1 cellular context compared by ENCODE assay signal in the genomic region with DNA sequence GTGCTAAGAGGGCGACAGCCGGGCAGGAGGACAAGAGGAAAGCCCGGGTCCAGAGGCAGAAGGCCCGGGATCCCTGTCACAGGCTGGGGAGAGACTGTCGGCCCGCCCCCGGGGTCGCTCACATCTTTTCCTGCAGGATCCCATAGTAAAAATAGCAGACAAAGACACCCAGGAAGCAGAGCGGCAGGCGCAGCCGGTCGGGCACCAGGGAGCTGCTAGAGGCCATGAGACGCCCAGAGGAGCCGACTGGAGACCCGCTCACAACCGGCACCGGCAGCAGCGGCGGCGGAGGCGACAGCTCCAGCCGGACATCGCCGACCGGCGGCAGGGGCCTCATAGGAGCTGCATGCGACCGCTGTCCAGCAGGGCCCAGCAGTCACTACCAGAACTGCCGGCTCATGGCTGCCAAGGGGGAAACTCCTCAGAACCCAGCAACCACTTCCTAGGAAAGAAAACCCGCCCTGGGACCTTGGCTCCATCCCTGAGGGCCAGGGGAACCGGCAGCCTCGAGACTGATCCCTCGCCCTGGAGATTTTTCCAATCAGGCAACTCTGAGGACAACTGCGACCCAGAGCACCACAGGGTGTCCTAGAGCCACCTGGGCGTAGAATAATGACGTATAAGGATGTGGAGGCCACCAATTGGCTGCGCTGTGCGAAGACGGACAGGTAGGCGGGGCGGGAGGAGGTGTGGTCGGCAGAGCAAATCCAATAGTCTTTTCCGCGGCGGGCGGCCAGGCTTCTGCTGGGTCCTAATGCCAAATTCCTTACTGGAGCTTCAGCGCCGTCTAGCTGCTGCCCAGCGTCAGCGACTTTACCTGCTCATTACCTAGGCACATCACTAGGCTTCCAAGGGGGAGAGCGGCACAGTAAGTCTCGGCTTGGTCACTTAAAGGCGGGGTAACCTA.
TF ChIP-seq lines count a peak whose summit lies in the region.

A gene with protein sequence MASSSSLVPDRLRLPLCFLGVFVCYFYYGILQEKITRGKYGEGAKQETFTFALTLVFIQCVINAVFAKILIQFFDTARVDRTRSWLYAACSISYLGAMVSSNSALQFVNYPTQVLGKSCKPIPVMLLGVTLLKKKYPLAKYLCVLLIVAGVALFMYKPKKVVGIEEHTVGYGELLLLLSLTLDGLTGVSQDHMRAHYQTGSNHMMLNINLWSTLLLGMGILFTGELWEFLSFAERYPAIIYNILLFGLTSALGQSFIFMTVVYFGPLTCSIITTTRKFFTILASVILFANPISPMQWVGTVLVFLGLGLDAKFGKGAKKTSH (minus strand): TSS at position 357 of the 907 bp plus-strand sequence. CDS start 131 bp downstream, at position 226.

TF ChIP-seq in HepG2, 621 proteins besides CTCF, POLR2A, EP300 and RAD21 (continued from another document and continues in another):
- TF ChIP-seq, protein P1, sequence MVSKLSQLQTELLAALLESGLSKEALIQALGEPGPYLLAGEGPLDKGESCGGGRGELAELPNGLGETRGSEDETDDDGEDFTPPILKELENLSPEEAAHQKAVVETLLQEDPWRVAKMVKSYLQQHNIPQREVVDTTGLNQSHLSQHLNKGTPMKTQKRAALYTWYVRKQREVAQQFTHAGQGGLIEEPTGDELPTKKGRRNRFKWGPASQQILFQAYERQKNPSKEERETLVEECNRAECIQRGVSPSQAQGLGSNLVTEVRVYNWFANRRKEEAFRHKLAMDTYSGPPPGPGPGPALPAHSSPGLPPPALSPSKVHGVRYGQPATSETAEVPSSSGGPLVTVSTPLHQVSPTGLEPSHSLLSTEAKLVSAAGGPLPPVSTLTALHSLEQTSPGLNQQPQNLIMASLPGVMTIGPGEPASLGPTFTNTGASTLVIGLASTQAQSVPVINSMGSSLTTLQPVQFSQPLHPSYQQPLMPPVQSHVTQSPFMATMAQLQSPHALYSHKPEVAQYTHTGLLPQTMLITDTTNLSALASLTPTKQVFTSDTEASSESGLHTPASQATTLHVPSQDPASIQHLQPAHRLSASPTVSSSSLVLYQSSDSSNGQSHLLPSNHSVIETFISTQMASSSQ (IDR thresholded peaks at IDR 0.05; ENCODE audit: low read depth): 0 out of 2 replicates have a peak, but pooled peaks have one; percentile 3
- TF ChIP-seq, protein P1 (CRISPR knock-in tag; IDR thresholded peaks at IDR 0.05; ENCODE audit: borderline replicate concordance): peak; percentile 44; the same call in 1 of the 2 replicates
- TF ChIP-seq, protein P2, sequence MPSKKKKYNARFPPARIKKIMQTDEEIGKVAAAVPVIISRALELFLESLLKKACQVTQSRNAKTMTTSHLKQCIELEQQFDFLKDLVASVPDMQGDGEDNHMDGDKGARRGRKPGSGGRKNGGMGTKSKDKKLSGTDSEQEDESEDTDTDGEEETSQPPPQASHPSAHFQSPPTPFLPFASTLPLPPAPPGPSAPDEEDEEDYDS (CRISPR knock-in tag; IDR thresholded peaks at IDR 0.05): 0 out of 2 replicates have a peak, but pooled peaks have one; percentile 68
- TF ChIP-seq ZFP62 (CRISPR knock-in tag; IDR thresholded peaks at IDR 0.05): no peak
- TF ChIP-seq, protein P3, sequence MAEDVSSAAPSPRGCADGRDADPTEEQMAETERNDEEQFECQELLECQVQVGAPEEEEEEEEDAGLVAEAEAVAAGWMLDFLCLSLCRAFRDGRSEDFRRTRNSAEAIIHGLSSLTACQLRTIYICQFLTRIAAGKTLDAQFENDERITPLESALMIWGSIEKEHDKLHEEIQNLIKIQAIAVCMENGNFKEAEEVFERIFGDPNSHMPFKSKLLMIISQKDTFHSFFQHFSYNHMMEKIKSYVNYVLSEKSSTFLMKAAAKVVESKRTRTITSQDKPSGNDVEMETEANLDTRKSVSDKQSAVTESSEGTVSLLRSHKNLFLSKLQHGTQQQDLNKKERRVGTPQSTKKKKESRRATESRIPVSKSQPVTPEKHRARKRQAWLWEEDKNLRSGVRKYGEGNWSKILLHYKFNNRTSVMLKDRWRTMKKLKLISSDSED (CRISPR knock-in tag; IDR thresholded peaks at IDR 0.05): no peak
- TF ChIP-seq ZNF776 (CRISPR knock-in tag; IDR thresholded peaks at IDR 0.05): 0 out of 2 replicates have a peak, but pooled peaks have one; percentile 69
- 0 out of 2 replicates have a peak, but pooled peaks have one; percentile 83 for TF ChIP-seq ZNF614 (CRISPR knock-in tag; IDR thresholded peaks at IDR 0.05; ENCODE audit: borderline replicate concordance)
- TF ChIP-seq SRSF1 (optimal IDR thresholded peaks at IDR 0.05; ENCODE audit: low read depth, low read length): peak; percentile 92
- TF ChIP-seq ZNF777 (CRISPR knock-in tag; IDR thresholded peaks at IDR 0.05): no peak
- TF ChIP-seq ZNF543 (CRISPR knock-in tag; IDR thresholded peaks at IDR 0.05): peak; percentile 79; the same call in 1 of the 2 replicates
- no peak for TF ChIP-seq JUNB (CRISPR knock-in tag; IDR thresholded peaks at IDR 0.05; ENCODE audit: borderline replicate concordance)
- TF ChIP-seq ZNF331 (CRISPR knock-in tag; IDR thresholded peaks at IDR 0.05): peak; percentile 72; the same call in 1 of the 2 replicates
- 0 out of 2 replicates have a peak, but pooled peaks have one; percentile 78 for TF ChIP-seq KLF11 (CRISPR knock-in tag; IDR thresholded peaks at IDR 0.05)
- TF ChIP-seq, protein P4, sequence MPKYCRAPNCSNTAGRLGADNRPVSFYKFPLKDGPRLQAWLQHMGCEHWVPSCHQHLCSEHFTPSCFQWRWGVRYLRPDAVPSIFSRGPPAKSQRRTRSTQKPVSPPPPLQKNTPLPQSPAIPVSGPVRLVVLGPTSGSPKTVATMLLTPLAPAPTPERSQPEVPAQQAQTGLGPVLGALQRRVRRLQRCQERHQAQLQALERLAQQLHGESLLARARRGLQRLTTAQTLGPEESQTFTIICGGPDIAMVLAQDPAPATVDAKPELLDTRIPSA (CRISPR knock-in tag; IDR thresholded peaks at IDR 0.05; ENCODE audit: borderline replicate concordance): no peak; the same call in 1 of the 2 replicates
- peak; percentile 88; the same call in 1 of the 2 replicates for TF ChIP-seq AKAP8 (CRISPR knock-in tag; IDR thresholded peaks at IDR 0.05)
- TF ChIP-seq PLRG1 (conservative IDR thresholded peaks at IDR 0.05): no peak
- TF ChIP-seq PTBP1 (IDR thresholded peaks at IDR 0.05; ENCODE audit: low read depth, low read length, poor library complexity, severe bottlenecking): no peak
- peak; percentile 24; the same call in 1 of the 2 replicates for TF ChIP-seq MEIS1 (CRISPR knock-in tag; IDR thresholded peaks at IDR 0.05; ENCODE audit: borderline replicate concordance)
- TF ChIP-seq, protein P5, sequence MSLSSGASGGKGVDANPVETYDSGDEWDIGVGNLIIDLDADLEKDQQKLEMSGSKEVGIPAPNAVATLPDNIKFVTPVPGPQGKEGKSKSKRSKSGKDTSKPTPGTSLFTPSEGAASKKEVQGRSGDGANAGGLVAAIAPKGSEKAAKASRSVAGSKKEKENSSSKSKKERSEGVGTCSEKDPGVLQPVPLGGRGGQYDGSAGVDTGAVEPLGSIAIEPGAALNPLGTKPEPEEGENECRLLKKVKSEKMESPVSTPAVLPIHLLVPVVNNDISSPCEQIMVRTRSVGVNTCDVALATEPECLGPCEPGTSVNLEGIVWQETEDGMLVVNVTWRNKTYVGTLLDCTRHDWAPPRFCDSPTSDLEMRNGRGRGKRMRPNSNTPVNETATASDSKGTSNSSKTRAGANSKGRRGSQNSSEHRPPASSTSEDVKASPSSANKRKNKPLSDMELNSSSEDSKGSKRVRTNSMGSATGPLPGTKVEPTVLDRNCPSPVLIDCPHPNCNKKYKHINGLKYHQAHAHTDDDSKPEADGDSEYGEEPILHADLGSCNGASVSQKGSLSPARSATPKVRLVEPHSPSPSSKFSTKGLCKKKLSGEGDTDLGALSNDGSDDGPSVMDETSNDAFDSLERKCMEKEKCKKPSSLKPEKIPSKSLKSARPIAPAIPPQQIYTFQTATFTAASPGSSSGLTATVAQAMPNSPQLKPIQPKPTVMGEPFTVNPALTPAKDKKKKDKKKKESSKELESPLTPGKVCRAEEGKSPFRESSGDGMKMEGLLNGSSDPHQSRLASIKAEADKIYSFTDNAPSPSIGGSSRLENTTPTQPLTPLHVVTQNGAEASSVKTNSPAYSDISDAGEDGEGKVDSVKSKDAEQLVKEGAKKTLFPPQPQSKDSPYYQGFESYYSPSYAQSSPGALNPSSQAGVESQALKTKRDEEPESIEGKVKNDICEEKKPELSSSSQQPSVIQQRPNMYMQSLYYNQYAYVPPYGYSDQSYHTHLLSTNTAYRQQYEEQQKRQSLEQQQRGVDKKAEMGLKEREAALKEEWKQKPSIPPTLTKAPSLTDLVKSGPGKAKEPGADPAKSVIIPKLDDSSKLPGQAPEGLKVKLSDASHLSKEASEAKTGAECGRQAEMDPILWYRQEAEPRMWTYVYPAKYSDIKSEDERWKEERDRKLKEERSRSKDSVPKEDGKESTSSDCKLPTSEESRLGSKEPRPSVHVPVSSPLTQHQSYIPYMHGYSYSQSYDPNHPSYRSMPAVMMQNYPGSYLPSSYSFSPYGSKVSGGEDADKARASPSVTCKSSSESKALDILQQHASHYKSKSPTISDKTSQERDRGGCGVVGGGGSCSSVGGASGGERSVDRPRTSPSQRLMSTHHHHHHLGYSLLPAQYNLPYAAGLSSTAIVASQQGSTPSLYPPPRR (CRISPR knock-in tag; IDR thresholded peaks at IDR 0.05; ENCODE audit: borderline replicate concordance): no peak
- TF ChIP-seq ASH2L (IDR thresholded peaks at IDR 0.05; ENCODE audit: insufficient read length, low read depth, low read length): peak; percentile 98
- TF ChIP-seq, protein P6, sequence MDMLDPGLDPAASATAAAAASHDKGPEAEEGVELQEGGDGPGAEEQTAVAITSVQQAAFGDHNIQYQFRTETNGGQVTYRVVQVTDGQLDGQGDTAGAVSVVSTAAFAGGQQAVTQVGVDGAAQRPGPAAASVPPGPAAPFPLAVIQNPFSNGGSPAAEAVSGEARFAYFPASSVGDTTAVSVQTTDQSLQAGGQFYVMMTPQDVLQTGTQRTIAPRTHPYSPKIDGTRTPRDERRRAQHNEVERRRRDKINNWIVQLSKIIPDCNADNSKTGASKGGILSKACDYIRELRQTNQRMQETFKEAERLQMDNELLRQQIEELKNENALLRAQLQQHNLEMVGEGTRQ (IDR thresholded peaks at IDR 0.05; ENCODE audit: low read depth, low read length): no peak
- TF ChIP-seq, protein P6 (CRISPR knock-in tag; IDR thresholded peaks at IDR 0.05; ENCODE audit: borderline replicate concordance): no peak
- TF ChIP-seq, protein P7, sequence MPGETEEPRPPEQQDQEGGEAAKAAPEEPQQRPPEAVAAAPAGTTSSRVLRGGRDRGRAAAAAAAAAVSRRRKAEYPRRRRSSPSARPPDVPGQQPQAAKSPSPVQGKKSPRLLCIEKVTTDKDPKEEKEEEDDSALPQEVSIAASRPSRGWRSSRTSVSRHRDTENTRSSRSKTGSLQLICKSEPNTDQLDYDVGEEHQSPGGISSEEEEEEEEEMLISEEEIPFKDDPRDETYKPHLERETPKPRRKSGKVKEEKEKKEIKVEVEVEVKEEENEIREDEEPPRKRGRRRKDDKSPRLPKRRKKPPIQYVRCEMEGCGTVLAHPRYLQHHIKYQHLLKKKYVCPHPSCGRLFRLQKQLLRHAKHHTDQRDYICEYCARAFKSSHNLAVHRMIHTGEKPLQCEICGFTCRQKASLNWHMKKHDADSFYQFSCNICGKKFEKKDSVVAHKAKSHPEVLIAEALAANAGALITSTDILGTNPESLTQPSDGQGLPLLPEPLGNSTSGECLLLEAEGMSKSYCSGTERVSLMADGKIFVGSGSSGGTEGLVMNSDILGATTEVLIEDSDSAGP (CRISPR knock-in tag; IDR thresholded peaks at IDR 0.05; ENCODE audit: borderline replicate concordance): peak; percentile 83
- peak; percentile 64 for TF ChIP-seq BORCS8-MEF2B (CRISPR knock-in tag; IDR thresholded peaks at IDR 0.05)
- TF ChIP-seq ZNF12 (CRISPR knock-in tag; IDR thresholded peaks at IDR 0.05): no peak; the same call in 1 of the 2 replicates
- TF ChIP-seq, protein P8, sequence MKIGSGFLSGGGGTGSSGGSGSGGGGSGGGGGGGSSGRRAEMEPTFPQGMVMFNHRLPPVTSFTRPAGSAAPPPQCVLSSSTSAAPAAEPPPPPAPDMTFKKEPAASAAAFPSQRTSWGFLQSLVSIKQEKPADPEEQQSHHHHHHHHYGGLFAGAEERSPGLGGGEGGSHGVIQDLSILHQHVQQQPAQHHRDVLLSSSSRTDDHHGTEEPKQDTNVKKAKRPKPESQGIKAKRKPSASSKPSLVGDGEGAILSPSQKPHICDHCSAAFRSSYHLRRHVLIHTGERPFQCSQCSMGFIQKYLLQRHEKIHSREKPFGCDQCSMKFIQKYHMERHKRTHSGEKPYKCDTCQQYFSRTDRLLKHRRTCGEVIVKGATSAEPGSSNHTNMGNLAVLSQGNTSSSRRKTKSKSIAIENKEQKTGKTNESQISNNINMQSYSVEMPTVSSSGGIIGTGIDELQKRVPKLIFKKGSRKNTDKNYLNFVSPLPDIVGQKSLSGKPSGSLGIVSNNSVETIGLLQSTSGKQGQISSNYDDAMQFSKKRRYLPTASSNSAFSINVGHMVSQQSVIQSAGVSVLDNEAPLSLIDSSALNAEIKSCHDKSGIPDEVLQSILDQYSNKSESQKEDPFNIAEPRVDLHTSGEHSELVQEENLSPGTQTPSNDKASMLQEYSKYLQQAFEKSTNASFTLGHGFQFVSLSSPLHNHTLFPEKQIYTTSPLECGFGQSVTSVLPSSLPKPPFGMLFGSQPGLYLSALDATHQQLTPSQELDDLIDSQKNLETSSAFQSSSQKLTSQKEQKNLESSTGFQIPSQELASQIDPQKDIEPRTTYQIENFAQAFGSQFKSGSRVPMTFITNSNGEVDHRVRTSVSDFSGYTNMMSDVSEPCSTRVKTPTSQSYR (CRISPR knock-in tag; IDR thresholded peaks at IDR 0.05; ENCODE audit: borderline replicate concordance): peak; percentile 6; the same call in 1 of the 2 replicates
- TF ChIP-seq YEATS2 (CRISPR knock-in tag; IDR thresholded peaks at IDR 0.05; ENCODE audit: borderline replicate concordance): peak; percentile 96
- peak; percentile 85 for TF ChIP-seq PHF8 (CRISPR knock-in tag; IDR thresholded peaks at IDR 0.05)
- no peak for TF ChIP-seq SRSF9 (IDR thresholded peaks at IDR 0.05; ENCODE audit: borderline replicate concordance, insufficient read depth, low read depth, low read length, poor library complexity, severe bottlenecking)
- TF ChIP-seq HIVEP1 (CRISPR knock-in tag; IDR thresholded peaks at IDR 0.05): peak; percentile 75
